Comparison of ENCODE assay signal across 8 cellular contexts in genomic region chr2:241148891-241149674, GRCh38. TPM values are rescaled to one million over a fixed set of nuclear protein-coding genes. Genes with fewer than 3 reads are reported as not detected.
DNase-seq lines count a peak whose midpoint lies in the region; ATAC-seq, FAIRE-seq and TF ChIP-seq lines count a peak whose summit lies in the region.

Gene PASK, minus strand, starts transcription at chr2:241149472. Its CDS starts 6,440 bp downstream, at chr2:241143032.

- no peaks in the 10 kb centered on the region for H3K9me3 ChIP-seq in kidney (ENCODE audit: control insufficient read depth in 1 of 2, low read length in 2 of 2)

- peak within 1 kb of the TSS; percentile 60 to 84 for H3K9ac ChIP-seq in kidney (ENCODE audit: low read length in 2 of 2)

- intact Hi-C loops in kidney (cut with DNase I), result no loop called here

- H3K27ac ChIP-seq in kidney (ENCODE audit: low read depth in 2 of 2, low read length in 2 of 2), result peak within 1 kb of the TSS; percentile 27 to 45

- peaks cover 3% of the 10 kb centered on the region in 2 donors for H3K36me3 ChIP-seq in kidney (ENCODE audit: control insufficient read depth in 1 of 2, insufficient read depth in 2 of 2, low read length in 2 of 2)

- FAIRE-seq in kidney (lab: Jason Lieb, UNC), result peak; percentile 56

- peak; percentile 53 for TF ChIP-seq POLR2A in GM19193 (IDR thresholded peaks at IDR 0.05; ENCODE audit: extremely low read depth, insufficient read depth, insufficient read length)

- H3K4me3 ChIP-seq in kidney (ENCODE audit: low read length in 2 of 2), result peak within 1 kb of the TSS; percentile 95 to 97

- TF ChIP-seq CTCF in kidney (IDR thresholded peaks at IDR 0.05; ENCODE audit: borderline replicate concordance, extremely low read depth, insufficient read depth), result no peak

- H3K4me1 ChIP-seq in kidney (ENCODE audit: control insufficient read depth in 1 of 2, insufficient read depth in 1 of 2, low read depth in 1 of 2, low read length in 2 of 2), result peaks cover 5 to 19% of the 10 kb centered on the region in 2 donors

- peak; percentile 78 for ATAC-seq in HG03432 (IDR thresholded peaks at IDR 0.05; ENCODE audit: unreplicated experiment)

- DNase-seq in Ammon's horn (ENCODE audit: low spot score) (peak; percentile 97), NCI-H510A (lab: John Stamatoyannopoulos, UW) (peak; percentile 99), cerebellar nuclear complex (lab: John Stamatoyannopoulos, UW) (peak; percentile 70 to 78), kidney (peak; percentile 98)
- peak; percentile 88 for DNase-seq in activated CD4-positive, CD25-positive, alpha-beta regulatory T cell treated with anti-CD3 and anti-CD28 coated beads, Interleukin-2, amount 50 U/mL, for 72 hours
- DNase-seq in stimulated activated CD4-positive, alpha-beta T cell treated with anti-CD3 and anti-CD28 coated beads, Interleukin-15, amount 100 ng/mL, for 24 hours, result peak; percentile 98

RNA-seq across cellular contexts. Expression of gene PASK, which starts in this region (rescaled TPM):
- 26.0 TPM for total RNA-seq in kidney
- polyA plus RNA-seq in kidney (ENCODE audit: insufficient read depth, low read depth, low replicate concordance), result 3.1 TPM

Comparison
In these comparisons a context has a peak if more than half of its experiments do, and no peak if none do; other contexts are left out.
1. Peak in every context shown above with its lines: DNase-seq, ATAC-seq, H3K4me3 ChIP-seq and H3K27ac ChIP-seq.